ENCODE assay signal across 9 cellular contexts in genomic region chr9:127050152-127050551, GRCh38.
"Had no signal": no experiment of that assay in that cellular context is flagged by ENCODE, and none has a peak within 500 bp of the region (broad histone marks: within the 10 kb centered on the region; RNA-seq: fewer than 3 reads in every experiment).

No MANE protein-coding gene starts in this region.

- H3K36me3 Mint-ChIP-seq: activated naive CD8-positive, alpha-beta T cell treated with anti-CD3 and anti-CD28 coated beads for 36 hours had no signal

- H3K4me3 Mint-ChIP-seq: activated CD4-positive, alpha-beta memory T cell treated with anti-CD3 and anti-CD28 coated beads, Interleukin-2, amount 10 ng/mL, durations not matched to agents 7 days and 5 days; activated naive CD8-positive, alpha-beta T cell treated with anti-CD3 and anti-CD28 coated beads for 36 hours had no signal

- DNase-seq: activated CD4-positive, alpha-beta memory T cell treated with anti-CD3 and anti-CD28 coated beads, Interleukin-2, amount 10 ng/mL, durations not matched to agents 7 days and 5 days; activated gamma-delta T cell treated with Interleukin-2 at 50 U/mL for 16 hours; activated naive CD8-positive, alpha-beta T cell treated with anti-CD3 and anti-CD28 coated beads for 36 hours; foreskin fibroblast; left lung; SK-N-SH; small intestine; transverse colon had no signal

- H3K27me3 Mint-ChIP-seq: activated naive CD8-positive, alpha-beta T cell treated with anti-CD3 and anti-CD28 coated beads for 36 hours had no signal

- ATAC-seq: activated CD4-positive, CD25-positive, alpha-beta regulatory T cell treated with anti-CD3 and anti-CD28 coated beads, Interleukin-2, amount 50 U/mL, for 24 hours; left lung had no signal

- H3K9me3 Mint-ChIP-seq: activated naive CD8-positive, alpha-beta T cell treated with anti-CD3 and anti-CD28 coated beads for 36 hours had no signal

- H3K27ac Mint-ChIP-seq: activated naive CD8-positive, alpha-beta T cell treated with anti-CD3 and anti-CD28 coated beads for 36 hours had no signal
